23 cellular contexts compared by ENCODE assay signal in the genomic region with DNA sequence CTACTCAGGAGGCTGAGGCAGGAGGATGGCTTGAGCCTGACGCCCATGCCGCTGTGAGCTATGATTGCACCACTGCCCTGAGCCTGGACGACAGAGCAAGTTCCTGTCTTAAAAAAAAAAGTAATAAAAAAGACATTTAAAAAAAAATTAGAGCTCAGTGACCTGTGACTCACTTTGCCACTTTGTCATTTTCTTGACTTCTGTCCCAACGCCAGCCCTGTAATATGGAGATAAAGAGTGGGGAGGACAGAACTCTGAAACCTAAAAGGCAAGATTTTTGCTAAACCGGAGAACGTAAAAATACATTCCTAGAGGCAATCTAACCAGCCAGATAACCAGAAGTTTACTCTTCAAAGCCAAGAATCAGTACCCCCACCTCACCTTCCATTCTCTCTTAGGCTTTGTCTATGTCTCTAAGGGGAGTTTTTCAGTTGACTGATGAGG. TPM values are rescaled to one million over a fixed set of nuclear protein-coding genes. Genes with fewer than 3 reads are reported as not detected.
DNase-seq lines count a peak whose midpoint lies in the region; ATAC-seq, FAIRE-seq and TF ChIP-seq lines count a peak whose summit lies in the region.
"Had no signal": no experiment of that assay in that cellular context is flagged by ENCODE, and none has a peak within 500 bp of the region (broad histone marks: within the 10 kb centered on the region; RNA-seq: fewer than 3 reads in every experiment).

No MANE protein-coding gene starts in this region.

- no peaks in the 10 kb centered on the region for H3K79me1 ChIP-seq in neuronal stem cell (ENCODE audit: low read depth, low read length)

- no peak for TF ChIP-seq RAD21 in GM12878 (IDR thresholded peaks at IDR 0.05; ENCODE audit: insufficient read depth, low read depth, low read length)

- H3K27me3 ChIP-seq in GM12878 (replicated peaks in 1 of 2; ENCODE audit: control insufficient read depth in 2 of 2, insufficient read depth in 2 of 2, low read length in 1 of 2) (no peaks in the 10 kb centered on the region), neuronal stem cell (ENCODE audit: control insufficient read depth in 3 of 3, insufficient read depth in 3 of 3, low read depth in 1 of 3, low read length in 3 of 3) (no peaks in the 10 kb centered on the region), prostate gland (replicated peaks; ENCODE audit: insufficient read depth) (no peaks in the 10 kb centered on the region)
- H3K27me3 ChIP-seq: SJSA1 had no signal

- CTCF ChIA-PET in GM12878 (lab: Yijun Ruan, JAX) = interaction anchor here (1.1 to 19.4 kb wide), 2 partner anchors 15 to 48 kb away, joined by 4 to 702 read pairs; no protein-coding TSS in a partner anchor

- no peak for TF ChIP-seq CTCF in GM12878 (IDR thresholded peaks at IDR 0.05 in 2 of 3, conservative IDR thresholded peaks at IDR 0.05 in 1 of 3; ENCODE audit: control insufficient read depth in 2 of 3, extremely low read depth in 1 of 3, insufficient read depth in 1 of 3, low read depth in 3 of 3, low read length in 3 of 3)
- no peak for TF ChIP-seq CTCF in omental fat pad (IDR thresholded peaks at IDR 0.05)
- TF ChIP-seq CTCF in prostate gland (IDR thresholded peaks at IDR 0.05) = no peak

- H3K18ac ChIP-seq in neuronal stem cell (ENCODE audit: low read length) = no peak overlapping the region

- no peak overlapping the region for H3K14ac ChIP-seq in neuronal stem cell (ENCODE audit: low read length)

- H3K27ac ChIP-seq in GM12878 (ENCODE audit: control insufficient read depth, insufficient read depth) (no peak overlapping the region), neuronal stem cell (replicated peaks; ENCODE audit: low read length) (no peak overlapping the region), prostate gland (no peak overlapping the region)
- H3K27ac ChIP-seq: 22Rv1, SJSA1 had no signal

- H4K8ac ChIP-seq in neuronal stem cell (ENCODE audit: low read depth, low read length) = no peak overlapping the region

- no peak overlapping the region for H4K91ac ChIP-seq in neuronal stem cell (ENCODE audit: low read depth, low read length, poor library complexity)

- no peak overlapping the region for H3K4me3 ChIP-seq in GM12878
- no peak overlapping the region for H3K4me3 ChIP-seq in neuronal stem cell (ENCODE audit: low read length in 2 of 2)
- H3K4me3 ChIP-seq in prostate gland = no peak overlapping the region
- H3K4me3 ChIP-seq: SJSA1 had no signal

- H3K4me1 ChIP-seq in GM12878 (ENCODE audit: control insufficient read depth, insufficient read depth, low read length) (peaks cover 24% of the 10 kb centered on the region), neuronal stem cell (ENCODE audit: control insufficient read depth in 2 of 2, insufficient read depth in 1 of 2, low read depth in 1 of 2, low read length in 2 of 2) (peaks cover 0 to 3% of the 10 kb centered on the region in 2 donors), prostate gland (replicated peaks) (no peaks in the 10 kb centered on the region)

- no peaks in the 10 kb centered on the region for H3K79me2 ChIP-seq in GM12878 (ENCODE audit: control insufficient read depth, insufficient read depth, low read length)

- H2AK5ac ChIP-seq in neuronal stem cell (ENCODE audit: low read depth, low read length) = no peak overlapping the region

- POLR2A ChIA-PET in GM12878 (lab: Charles Lee) = interaction anchor here (0.6 to 5.9 kb wide), 2 partner anchors 13 to 362 kb away, joined by 5 to 64 read pairs; no protein-coding TSS in a partner anchor

- intact Hi-C loops in GM12878 (cut with micrococcal nuclease; ENCODE audit: unreplicated experiment) (loop anchor here (5.0 kb wide), 1 partner anchor 130 kb away; no protein-coding TSS in a partner anchor), prostate gland (cut with DNase I) (no loop called here)

- H2BK120ac ChIP-seq in neuronal stem cell (ENCODE audit: low read depth, low read length) = no peak overlapping the region

- no peak overlapping the region for H2BK5ac ChIP-seq in neuronal stem cell (ENCODE audit: low read length)

- H3K36me3 ChIP-seq in GM12878 (ENCODE audit: control insufficient read depth in 2 of 2, insufficient read depth in 2 of 2, low read length in 1 of 2) = no peaks in the 10 kb centered on the region
- H3K36me3 ChIP-seq in neuronal stem cell (replicated peaks in 1 of 2; ENCODE audit: control insufficient read depth in 2 of 2, insufficient read depth in 2 of 2, low read length in 2 of 2) = no peaks in the 10 kb centered on the region
- no peaks in the 10 kb centered on the region for H3K36me3 ChIP-seq in prostate gland
- H3K36me3 ChIP-seq: SJSA1 had no signal

- H3K4ac ChIP-seq in neuronal stem cell (ENCODE audit: low read length) = no peak overlapping the region

- H3K9me3 ChIP-seq in GM12878 (replicated peaks; ENCODE audit: control insufficient read depth, insufficient read depth, low read length) (no peaks in the 10 kb centered on the region), neuronal stem cell (replicated peaks in 1 of 2; ENCODE audit: control insufficient read depth in 2 of 2, insufficient read depth in 1 of 2, low read depth in 1 of 2, low read length in 2 of 2) (no peaks in the 10 kb centered on the region), prostate gland (no peaks in the 10 kb centered on the region)
- H3K9me3 ChIP-seq: SJSA1 had no signal

- H4K20me1 ChIP-seq in GM12878 (ENCODE audit: control insufficient read depth, insufficient read depth) = no peaks in the 10 kb centered on the region

- no peak overlapping the region for H2BK15ac ChIP-seq in neuronal stem cell (ENCODE audit: low read length)

- H3K23ac ChIP-seq in neuronal stem cell (ENCODE audit: low read depth, low read length, poor library complexity) = no peak overlapping the region

- no peak for TF ChIP-seq POLR2A in GM12878 (IDR thresholded peaks at IDR 0.05; ENCODE audit: low read depth, low read length)
- no peak for TF ChIP-seq POLR2A in GM12892 (IDR thresholded peaks at IDR 0.05; ENCODE audit: low read depth, low read length)
- no peak for TF ChIP-seq POLR2A in prostate gland (IDR thresholded peaks at IDR 0.05)

- DNase-seq in NOMO-1 treated with DMSO at 0.1 percent for 48 hours (lab: John Stamatoyannopoulos, UW; ENCODE audit: unreplicated experiment) (peak; percentile 25), NOMO-1 treated with dmso at 0.1 percent for 144 hours (lab: John Stamatoyannopoulos, UW; ENCODE audit: unreplicated experiment) (no peak), OCI-M1 (lab: John Stamatoyannopoulos, UW) (peak; percentile 71), GM12878 (ENCODE audit: low read depth, low spot score) (no peak), neuronal stem cell (ENCODE audit: low spot score) (no peak), omental fat pad (ENCODE audit: low spot score) (no peak), GM12892 (ENCODE audit: insufficient read length) (no peak), prostate gland (ENCODE audit: low spot score) (no peak)
- DNase-seq: ACHN; C1 segment of cervical spinal cord; CD8-positive, alpha-beta T cell; DMS153; IMR-90; Karpas-422; NCI-H1105; NCI-H146; NCI-H2029; NCI-H2227 treated with DMSO at 0.1 percent for 48 hours; NCI-H510A had no signal

- H3K9ac ChIP-seq in GM12878 (ENCODE audit: control insufficient read depth, insufficient read depth, low read length) (no peak overlapping the region), neuronal stem cell (ENCODE audit: low read depth, low read length, poor library complexity) (no peak overlapping the region)

- in situ Hi-C loops in GM12878 (cut with MboI) = no loop called here

- no peak for TF ChIP-seq EP300 in GM12878 (IDR thresholded peaks at IDR 0.05; ENCODE audit: borderline replicate concordance in 1 of 2, control insufficient read depth in 1 of 2, low read depth in 2 of 2, low read length in 2 of 2)

- RAD21 ChIA-PET in GM12878 (lab: Charles Lee; ENCODE audit: unreplicated experiment) = interaction anchor here (2.4 to 7.3 kb wide), 2 partner anchors 10 to 14 kb away, joined by 7 to 162 read pairs; no protein-coding TSS in a partner anchor

- no peak overlapping the region for H2BK12ac ChIP-seq in neuronal stem cell (ENCODE audit: low read length)

- WGBS in GM12878 (ENCODE audit: insufficient coverage, insufficient replicate concordance, low lambda C conversion rate, missing lambda C conversion rate) = 81% methylated on average over 6 of the region's 6 CpGs
- no CpG with 5 or more reads among the region's 6 CpGs for WGBS in neuronal stem cell (ENCODE audit: extremely low coverage in 2 of 2, insufficient read length in 2 of 2, insufficient replicate concordance in 1 of 2), 2 donors
- WGBS in prostate gland = 70% methylated on average over 6 of the region's 6 CpGs

- SMC1A ChIA-PET in GM12878 (lab: Charles Lee; ENCODE audit: uncharacterized antibody, unreplicated experiment) = interaction anchor here (0.6 to 18.1 kb wide), 3 partner anchors 15 to 126 kb away, joined by 4 to 454 read pairs (median 5); no protein-coding TSS in a partner anchor

- no peak overlapping the region for H3K4me2 ChIP-seq in GM12878 (ENCODE audit: control insufficient read depth, insufficient read depth)
- no peak overlapping the region for H3K4me2 ChIP-seq in neuronal stem cell (ENCODE audit: insufficient read depth, low read length, poor library complexity, severe bottlenecking)

- FAIRE-seq in GM12878 (lab: Jason Lieb, UNC) = no peak
- no peak for FAIRE-seq in GM12892 (lab: Jason Lieb, UNC)
- FAIRE-seq: H1, RCC 7860 had no signal

- no peak for ATAC-seq in GM12878
- ATAC-seq in omental fat pad (ENCODE audit: low FRiP score) = no peak
- ATAC-seq: CD8-positive, alpha-beta T cell had no signal

- H2AFZ ChIP-seq in GM12878 (ENCODE audit: control insufficient read depth, low read depth, low read length) = peak overlapping the region; percentile 5; the same call in 1 of the 2 replicates
- no peak overlapping the region for H2AFZ ChIP-seq in neuronal stem cell (ENCODE audit: low read length)

- no TSS peak for BruUV-seq in GM12878 (replicated peaks; lab: Mats Ljungman, UMichigan)

RNA-seq across cellular contexts. Expression of gene PRKRA, which starts 49.0 kb away (rescaled TPM):
- total RNA-seq in GM12878 (2013; cell fraction: nucleolus; rRNA removed) = 99.5 and 101 TPM in 2 replicates
- total RNA-seq in GM12878 (2014; rRNA removed) = 70.1 and 74.5 TPM in 2 replicates
- total RNA-seq in GM12878 (2014; rRNA removed; fragmentation: Illumina TruSeq; extraction: Trizol) = 49.5 and 50.1 TPM in 2 replicates
- 46.8 and 49.1 TPM in 2 replicates for total RNA-seq in GM12878 (2021)
- 27.2 TPM for polyA plus RNA-seq in GM12878 (2011; ENCODE audit: low read depth)
- polyA plus RNA-seq in GM12878 (2011; rRNA removed) = 65.7 and 80.6 TPM in 2 replicates
- polyA plus RNA-seq in GM12878 (2011; cell fraction: cytosol; rRNA removed) = 40.1 and 59.0 TPM in 2 replicates
- polyA plus RNA-seq in GM12878 (2011; cell fraction: nucleus; rRNA removed) = 47.4 and 47.8 TPM in 2 replicates
- polyA plus RNA-seq in GM12878 (2012) = 45.5 and 50.4 TPM in 2 replicates
- polyA plus RNA-seq in GM12878 (2014; fragmentation: Illumina TruSeq; extraction: Trizol) = 48.2 and 68.4 TPM in 2 replicates
- 10 to 100 TPM; 19.1 to 25.1 TPM for polyA plus RNA-seq in GM12878 (2014; fragmentation: Nextera tagmentation; extraction: Ambion mirVana)
- polyA plus RNA-seq in GM12878 (2014; rRNA removed) = 53.8 and 59.3 TPM in 2 replicates
- 10 to 100 TPM; 71.1 to 75.6 TPM for polyA plus RNA-seq in GM12878 (2016; fragmentation: Nextera tagmentation; extraction: Ambion mirVana)
- 43.6 and 62.9 TPM in 2 replicates for polyA minus RNA-seq in GM12878 (2011; rRNA and poly(A)+ RNA removed)
- polyA minus RNA-seq in GM12878 (2011; cell fraction: cytosol; rRNA and poly(A)+ RNA removed) = 28.7 and 34.7 TPM in 2 replicates
- polyA minus RNA-seq in GM12878 (2011; cell fraction: nucleus; rRNA and poly(A)+ RNA removed) = 68.9 and 87.0 TPM in 2 replicates
- polyA plus RNA-seq in neuronal stem cell (2013, experiment 1 of 2) = 93.4 TPM
- 94.0 TPM for polyA plus RNA-seq in neuronal stem cell (2013, experiment 2 of 2)
- total RNA-seq in omental fat pad = 10 to 100 TPM; 50.7 to 67.4 (median 60.4) TPM
- polyA plus RNA-seq in GM12892 (2012; ENCODE audit: missing spikeins) = 58.2 TPM
- 10 to 100 TPM; 59.8 to 67.7 TPM for total RNA-seq in prostate gland

RNA-seq across cellular contexts. Expression of gene PJVK, which starts 49.2 kb away (rescaled TPM):
- total RNA-seq in GM12878 (2013; cell fraction: nucleolus; rRNA removed) = 8.4 and 8.6 TPM in 2 replicates
- total RNA-seq in GM12878 (2014; rRNA removed) (3.4 and 4.4 TPM in 2 replicates), GM12878 (2014; rRNA removed; fragmentation: Illumina TruSeq; extraction: Trizol) (4.3 TPM in 2 replicates), GM12878 (2021) (2.9 and 3.1 TPM in 2 replicates), omental fat pad (1 to 10 TPM; 2.2 to 2.8 (median 2.5) TPM), prostate gland (1 to 10 TPM in 1 of 2 donors, under 1 TPM in 1; 0.91 to 4.7 TPM)
- 3.6 TPM for polyA plus RNA-seq in GM12878 (2011; ENCODE audit: low read depth)
- polyA plus RNA-seq in GM12878 (2011; rRNA removed) (6.2 and 9.5 TPM in 2 replicates), GM12878 (2014; fragmentation: Illumina TruSeq; extraction: Trizol) (6.4 and 7.4 TPM in 2 replicates), GM12878 (2014; fragmentation: Nextera tagmentation; extraction: Ambion mirVana) (1 to 10 TPM; 2.1 to 3.0 TPM), GM12878 (2014; rRNA removed) (4.0 and 6.8 TPM in 2 replicates), GM12878 (2016; fragmentation: Nextera tagmentation; extraction: Ambion mirVana) (1 to 10 TPM; 1.8 to 2.6 TPM)
- polyA plus RNA-seq in GM12878 (2011; cell fraction: cytosol; rRNA removed) = 2.1 and 2.4 TPM in 2 replicates
- polyA plus RNA-seq in GM12878 (2011; cell fraction: nucleus; rRNA removed) = 8.5 and 9.4 TPM in 2 replicates
- polyA plus RNA-seq in GM12878 (2012) = 4.7 and 6.7 TPM in 2 replicates
- 1.6 and 1.7 TPM in 2 replicates for polyA minus RNA-seq in GM12878 (2011; rRNA and poly(A)+ RNA removed)
- 1.1 and 1.4 TPM in 2 replicates for polyA minus RNA-seq in GM12878 (2011; cell fraction: cytosol; rRNA and poly(A)+ RNA removed)
- polyA minus RNA-seq in GM12878 (2011; cell fraction: nucleus; rRNA and poly(A)+ RNA removed) = 3.1 and 5.6 TPM in 2 replicates
- 3.0 TPM for polyA plus RNA-seq in neuronal stem cell (2013, experiment 1 of 2)
- polyA plus RNA-seq in neuronal stem cell (2013, experiment 2 of 2) = 2.9 TPM
- 3.7 TPM for polyA plus RNA-seq in GM12892 (2012; ENCODE audit: missing spikeins)

Comparison
In these comparisons a context has a peak if more than half of its experiments do, and no peak if none do; other contexts are left out.
1. DNase-seq: peak in NOMO-1 treated with DMSO at 0.1 percent for 48 hours (single experiment) and OCI-M1 (single experiment); none in NOMO-1 treated with dmso at 0.1 percent for 144 hours (single experiment), GM12878 (single experiment), neuronal stem cell (single experiment), omental fat pad (single experiment), GM12892 (single experiment) and prostate gland (single experiment).